ENCODE assay signal across 8 cellular contexts in the genomic region with DNA sequence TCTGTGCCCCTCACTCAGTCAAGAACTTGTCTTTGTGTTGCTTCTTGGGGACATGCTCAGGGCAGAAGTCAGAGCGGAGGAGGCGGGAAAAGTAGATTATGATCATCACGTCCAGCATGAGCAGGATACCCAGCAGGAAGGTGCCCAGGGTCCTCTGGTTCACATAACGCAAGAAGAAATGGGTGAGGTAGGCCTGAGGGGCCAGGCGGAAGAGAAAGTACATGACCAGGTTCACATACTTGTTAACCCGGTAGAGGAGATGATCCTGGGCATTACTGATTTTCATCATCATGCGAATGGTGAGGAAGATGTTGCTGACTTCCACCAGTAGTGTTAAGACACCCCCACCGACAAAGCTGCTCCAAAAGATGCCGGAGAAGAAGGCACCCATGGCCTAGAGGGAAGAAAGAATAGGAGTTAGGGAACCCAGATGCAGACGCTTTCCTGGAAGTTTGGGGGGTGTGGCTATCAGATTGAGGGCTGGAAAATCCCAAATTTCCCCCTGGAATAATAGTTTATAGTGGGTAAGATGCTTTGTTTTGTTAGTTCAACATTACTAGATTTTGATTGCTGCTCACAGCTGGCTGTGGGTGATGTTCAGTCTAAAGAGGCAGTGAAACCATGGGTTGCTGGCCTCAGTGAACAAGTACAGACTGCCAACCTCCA. TPM values are rescaled to one million over a fixed set of nuclear protein-coding genes. Genes with fewer than 3 reads are reported as not detected.
DNase-seq lines count a peak whose midpoint lies in the region; ATAC-seq, FAIRE-seq and TF ChIP-seq lines count a peak whose summit lies in the region.
"Had no signal": no experiment of that assay in that cellular context is flagged by ENCODE, and none has a peak within 500 bp of the region (broad histone marks: within the 10 kb centered on the region; RNA-seq: fewer than 3 reads in every experiment).

No MANE protein-coding gene starts in this region.

- H3K4me1 Mint-ChIP-seq in dendritic cell treated with granulocyte-macrophage colony-stimulating factor and Interleukin-4, amounts not matched to agents 40 ng/mL and 50 ng/mL, for 4 days (ENCODE audit: low read depth) = peaks cover 65% of the 10 kb centered on the region

- no peaks in the 10 kb centered on the region for H3K9me3 Mint-ChIP-seq in dendritic cell treated with granulocyte-macrophage colony-stimulating factor and Interleukin-4, amounts not matched to agents 40 ng/mL and 50 ng/mL, for 4 days

- POLR2A ChIA-PET in OCI-LY7 (lab: Charles Lee) = interaction anchor here (1.0 kb wide), 1 partner anchor 38 kb away, joined by 4 read pairs; no protein-coding TSS in a partner anchor

- CTCF ChIA-PET in OCI-LY7 (lab: Charles Lee; ENCODE audit: unreplicated experiment) = no interaction called here

- H3K27me3 Mint-ChIP-seq in dendritic cell treated with granulocyte-macrophage colony-stimulating factor and Interleukin-4, amounts not matched to agents 40 ng/mL and 50 ng/mL, for 4 days = peaks cover 2% of the 10 kb centered on the region

- no peaks in the 10 kb centered on the region for H3K9me3 ChIP-seq in OCI-LY7 (ENCODE audit: low read length)
- H3K9me3 ChIP-seq in psoas muscle = no peaks in the 10 kb centered on the region

- peak; percentile 85 for FAIRE-seq in GM12891 (lab: Jason Lieb, UNC)

- H3K79me2 ChIP-seq in OCI-LY7 (ENCODE audit: insufficient read depth, low read depth, low read length) = peaks cover 35% of the 10 kb centered on the region

- H3K9me2 ChIP-seq in OCI-LY7 (ENCODE audit: insufficient read depth, low read length) = no peaks in the 10 kb centered on the region

- H3K4me3 ChIP-seq in OCI-LY7 (ENCODE audit: low read depth, low read length, poor library complexity, severe bottlenecking) = no peak overlapping the region
- H3K4me3 ChIP-seq in psoas muscle = peak overlapping the region; percentile 80

- H3K4me3 Mint-ChIP-seq in dendritic cell treated with granulocyte-macrophage colony-stimulating factor and Interleukin-4, amounts not matched to agents 40 ng/mL and 50 ng/mL, for 4 days = peak overlapping the region; percentile 96

- TF ChIP-seq POLR2A in GM12891 (IDR thresholded peaks at IDR 0.05; ENCODE audit: low read depth, low read length) = peak; percentile 38

- TF ChIP-seq CTCF in OCI-LY7 (conservative IDR thresholded peaks at IDR 0.05; ENCODE audit: low read length) = no peak
- TF ChIP-seq CTCF in psoas muscle (IDR thresholded peaks at IDR 0.05) = no peak

- H3K27me3 ChIP-seq in psoas muscle (ENCODE audit: insufficient read depth in 3 of 3, low read length in 2 of 3) = no peaks in the 10 kb centered on the region

- ATAC-seq in psoas muscle = no peak
- ATAC-seq: sciatic nerve had no signal

- intact Hi-C loops in OCI-LY7 (cut with micrococcal nuclease; ENCODE audit: unreplicated experiment) (loop anchor here (5.0 kb wide), 2 partner anchors 38 to 128 kb away; no protein-coding TSS in a partner anchor), psoas muscle (cut with DNase I) (loop anchor here (5.0 to 10.0 kb wide), 2 partner anchors 178 to 390 kb away; partner anchors contain the start of gene DHRS13 (in 1 of the 2))
- intact Hi-C loops in dendritic cell treated with granulocyte-macrophage colony-stimulating factor and Interleukin-4, amounts not matched to agents 40 ng/mL and 50 ng/mL, for 4 days (cut with micrococcal nuclease) = loop anchor here (5.0 kb wide), 1 partner anchor 38 kb away; no protein-coding TSS in a partner anchor

- H3K4me2 ChIP-seq in OCI-LY7 (ENCODE audit: low read length) = peak overlapping the region; percentile 96; the same call in 1 of the 2 replicates

- DNase-seq in GM12891 (ENCODE audit: insufficient read length, low spot score) (no peak), OCI-LY7 (ENCODE audit: low spot score) (peak; percentile 28), psoas muscle (no peak), SW480 (ENCODE audit: low spot score) (no peak)
- DNase-seq in activated effector memory CD4-positive, alpha-beta T cell treated with Interleukin-2 at 50 U/mL for 16 hours = no peak
- no peak for DNase-seq in stimulated activated CD4-positive, alpha-beta T cell treated with anti-CD3 and anti-CD28 coated beads, Interleukin-2, amount 100 ng/mL, for 48 hours

- H3K4me1 ChIP-seq in OCI-LY7 (ENCODE audit: insufficient read depth, low read length, poor library complexity, severe bottlenecking) (peaks cover 71% of the 10 kb centered on the region), psoas muscle (peaks cover 40% of the 10 kb centered on the region)

- peak overlapping the region; percentile 28 for H3K27ac Mint-ChIP-seq in dendritic cell treated with granulocyte-macrophage colony-stimulating factor and Interleukin-4, amounts not matched to agents 40 ng/mL and 50 ng/mL, for 4 days

- H3K36me3 Mint-ChIP-seq in dendritic cell treated with granulocyte-macrophage colony-stimulating factor and Interleukin-4, amounts not matched to agents 40 ng/mL and 50 ng/mL, for 4 days (ENCODE audit: low read depth) = peaks cover 64% of the 10 kb centered on the region

- H3K36me3 ChIP-seq in OCI-LY7 (ENCODE audit: insufficient read depth, low read length) (peaks cover 60% of the 10 kb centered on the region), psoas muscle (ENCODE audit: insufficient read depth in 1 of 2, low read depth in 1 of 2) (peaks cover 0 to 44% of the 10 kb centered on the region in 2 donors)

- WGBS in psoas muscle, 3 donors = 74 to 80% (median 80%) methylated on average over 10 of the region's 10 CpGs

- TSS peak; percentile 29 for BruUV-seq in OCI-LY7 (replicated peaks; lab: Mats Ljungman, UMichigan)

- peak overlapping the region; percentile 82 for H3K27ac ChIP-seq in OCI-LY7 (ENCODE audit: low read depth, low read length, poor library complexity, severe bottlenecking)
- no peak overlapping the region for H3K27ac ChIP-seq in psoas muscle

- H2AFZ ChIP-seq in OCI-LY7 (ENCODE audit: low read length) = no peak overlapping the region

- peaks cover 9% of the 10 kb centered on the region; the same call in 1 of the 2 replicates for H4K20me1 ChIP-seq in OCI-LY7 (ENCODE audit: insufficient read depth, low read length)

TF ChIP-seq in GM12891, 5 proteins besides CTCF, POLR2A, EP300 and RAD21:
- TF ChIP-seq SPI1 (IDR thresholded peaks at IDR 0.05; ENCODE audit: low read depth, low read length) = no peak
- TF ChIP-seq POU2F2 (IDR thresholded peaks at IDR 0.05; ENCODE audit: low read depth, low read length) = no peak; the same call in 1 of the 2 replicates
- no peak for TF ChIP-seq PAX5 (IDR thresholded peaks at IDR 0.05; ENCODE audit: insufficient read depth, low read length, severe bottlenecking)
- TF ChIP-seq TAF1 (IDR thresholded peaks at IDR 0.05; ENCODE audit: low read depth, low read length) = no peak
- TF ChIP-seq POLR2AphosphoS5 (IDR thresholded peaks at IDR 0.05; ENCODE audit: low read depth, low read length) = no peak

RNA-seq across cellular contexts. Expression of gene TLCD1, which starts 1.4 kb away (rescaled TPM):
- polyA plus RNA-seq in GM12891 (2012; ENCODE audit: low read depth, missing spikeins) = 10.3 TPM
- 0.28 and 1.6 TPM in 2 replicates for total RNA-seq in OCI-LY7 (2014; rRNA removed; shearing (Covaris generic))
- total RNA-seq in OCI-LY7 (2022) = 2.5 and 3.4 TPM in 2 replicates
- total RNA-seq in psoas muscle = 1 to 10 TPM in 1 of 4 donors, under 1 TPM in 2, not detected in 1; 0.77 to 1.9 (median 0.88) TPM
- polyA plus RNA-seq in psoas muscle = 1 to 10 TPM in 2 of 3 donors, under 1 TPM in 1; 0.68 to 2.4 (median 1.3) TPM

RNA-seq across cellular contexts. Expression of gene NEK8, which starts 4.0 kb away (rescaled TPM):
- polyA plus RNA-seq in GM12891 (2012; ENCODE audit: low read depth, missing spikeins) = 7.2 TPM
- 12.2 and 17.0 TPM in 2 replicates for total RNA-seq in OCI-LY7 (2014; rRNA removed; shearing (Covaris generic))
- total RNA-seq in OCI-LY7 (2022) (14.0 and 15.1 TPM in 2 replicates), psoas muscle (1 to 10 TPM in 2 of 4 donors, under 1 TPM in 2; 0.60 to 1.5 (median 0.92) TPM)
- 1 to 10 TPM in 1 of 3 donors, under 1 TPM in 2; 0.21 to 1.1 (median 0.80) TPM for polyA plus RNA-seq in psoas muscle

RNA-seq across cellular contexts. Expression of gene RPL23A, which starts 4.8 kb away (rescaled TPM):
- 3,809 TPM for polyA plus RNA-seq in GM12891 (2012; ENCODE audit: low read depth, missing spikeins)
- total RNA-seq in OCI-LY7 (2014; rRNA removed; shearing (Covaris generic)) = 930 and 1,152 TPM in 2 replicates
- 2,557 and 2,633 TPM in 2 replicates for total RNA-seq in OCI-LY7 (2022)
- total RNA-seq in psoas muscle = 1,000 to 10,000 TPM in 2 of 4 donors, 100 to 1,000 TPM in 2; 978 to 1,214 (median 1,068) TPM
- 1,000 to 10,000 TPM in 2 of 3 donors, 100 to 1,000 TPM in 1; 883 to 1,789 (median 1,153) TPM for polyA plus RNA-seq in psoas muscle

RNA-seq across cellular contexts. Expression of gene RAB34, which starts 7.0 kb away (rescaled TPM):
- polyA plus RNA-seq in GM12891 (2012; ENCODE audit: low read depth, missing spikeins) = 5.3 TPM
- 0.22 TPM in 1 of 2 replicates, not detected in the other for total RNA-seq in OCI-LY7 (2014; rRNA removed; shearing (Covaris generic))
- total RNA-seq in OCI-LY7 (2022) = 0.46 and 0.99 TPM in 2 replicates
- 10 to 100 TPM in 1 of 4 donors, 1 to 10 TPM in 3; 7.8 to 12.2 (median 9.1) TPM for total RNA-seq in psoas muscle
- polyA plus RNA-seq in psoas muscle = 10 to 100 TPM in 2 of 3 donors, 1 to 10 TPM in 1; 9.1 to 21.0 (median 10.6) TPM

RNA-seq across cellular contexts. Expression of gene PROCA1, which starts 12.9 kb away (rescaled TPM):
- polyA plus RNA-seq in GM12891 (2012; ENCODE audit: low read depth, missing spikeins) = 2.1 TPM
- total RNA-seq in OCI-LY7 (2014; rRNA removed; shearing (Covaris generic)) = 4.5 and 11.3 TPM in 2 replicates
- total RNA-seq in OCI-LY7 (2022) (4.6 and 5.9 TPM in 2 replicates), psoas muscle (1 to 10 TPM in 1 of 4 donors, under 1 TPM in 3; 0.21 to 1.1 (median 0.32) TPM)
- under 1 TPM; 0.32 to 0.51 (median 0.36) TPM for polyA plus RNA-seq in psoas muscle

Comparison
In these comparisons a context has a peak if more than half of its experiments do, and no peak if none do; other contexts are left out.
1. RNA of gene NEK8, which starts 4.0 kb away (total RNA-seq): 12.2 to 17.0 TPM in OCI-LY7; 0.60 to 1.5 TPM in psoas muscle; every median in the first group is over 4 times any median in the second.